Comparison of ENCODE assay signal across 1 cellular context in the genomic region with DNA sequence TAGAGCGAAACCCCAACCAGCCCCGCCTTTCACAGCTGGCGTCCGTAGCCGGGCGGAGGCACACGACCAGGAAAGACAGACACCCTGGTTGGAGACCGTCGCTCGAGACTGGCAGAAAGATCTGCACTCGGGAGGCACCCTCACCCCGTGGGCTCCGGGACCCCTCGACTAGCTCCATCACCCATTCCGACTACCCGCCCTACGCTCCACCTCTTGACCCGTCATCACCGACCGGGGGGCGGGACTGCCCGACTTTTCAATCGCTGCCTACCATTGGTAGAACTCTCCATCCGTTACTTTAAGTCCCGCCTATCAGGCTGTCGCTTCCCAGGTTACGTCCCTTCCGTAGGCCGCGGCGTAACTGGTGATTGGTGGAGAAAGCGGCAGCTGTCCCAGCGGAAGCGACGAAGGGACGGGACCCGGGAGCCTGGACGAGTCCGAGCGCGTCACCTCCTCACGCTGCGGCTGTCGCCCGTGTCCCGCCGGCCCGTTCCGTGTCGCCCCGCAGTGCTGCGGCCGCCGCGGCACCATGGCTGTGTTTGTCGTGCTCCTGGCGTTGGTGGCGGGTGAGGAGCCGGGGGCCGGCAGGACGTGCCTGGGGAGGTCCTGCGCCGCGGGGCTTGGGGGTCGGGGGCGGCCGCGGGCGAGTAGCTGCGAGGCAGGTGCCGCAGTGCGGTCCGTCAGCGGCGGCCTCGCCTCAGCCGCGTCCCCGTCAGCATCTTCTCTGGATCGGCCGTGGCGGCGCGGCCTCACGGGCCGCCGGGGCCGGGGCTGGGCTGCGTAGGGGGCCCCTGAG.
TF ChIP-seq lines count a peak whose summit lies in the region.

A gene with protein sequence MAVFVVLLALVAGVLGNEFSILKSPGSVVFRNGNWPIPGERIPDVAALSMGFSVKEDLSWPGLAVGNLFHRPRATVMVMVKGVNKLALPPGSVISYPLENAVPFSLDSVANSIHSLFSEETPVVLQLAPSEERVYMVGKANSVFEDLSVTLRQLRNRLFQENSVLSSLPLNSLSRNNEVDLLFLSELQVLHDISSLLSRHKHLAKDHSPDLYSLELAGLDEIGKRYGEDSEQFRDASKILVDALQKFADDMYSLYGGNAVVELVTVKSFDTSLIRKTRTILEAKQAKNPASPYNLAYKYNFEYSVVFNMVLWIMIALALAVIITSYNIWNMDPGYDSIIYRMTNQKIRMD (plus strand): TSS at position 434 of the 796 bp plus-strand sequence. CDS start 96 bp downstream, at position 530.

TF ChIP-seq in HepG2, 621 proteins besides CTCF, POLR2A, EP300 and RAD21 (continued from another document and continues in another):
- TF ChIP-seq PRDM4 (CRISPR knock-in tag; IDR thresholded peaks at IDR 0.05; ENCODE audit: borderline replicate concordance) = no peak
- no peak for TF ChIP-seq GATAD2A (CRISPR knock-in tag; IDR thresholded peaks at IDR 0.05)
- TF ChIP-seq ZSCAN31 (CRISPR knock-in tag; IDR thresholded peaks at IDR 0.05; ENCODE audit: low read depth) = no peak
- TF ChIP-seq ZNF766 (CRISPR knock-in tag; IDR thresholded peaks at IDR 0.05; ENCODE audit: borderline replicate concordance) = no peak
- TF ChIP-seq POGZ (CRISPR knock-in tag; IDR thresholded peaks at IDR 0.05) = peak; percentile 47
- no peak for TF ChIP-seq ZNF18 (CRISPR knock-in tag; IDR thresholded peaks at IDR 0.05; ENCODE audit: insufficient replicate concordance)
- TF ChIP-seq ATF1 (CRISPR knock-in tag; IDR thresholded peaks at IDR 0.05) = peak; percentile 89
- no peak for TF ChIP-seq RCOR2 (CRISPR knock-in tag; IDR thresholded peaks at IDR 0.05)
- TF ChIP-seq NFRKB (IDR thresholded peaks at IDR 0.05) = no peak
- TF ChIP-seq ZNF577 (CRISPR knock-in tag; IDR thresholded peaks at IDR 0.05; ENCODE audit: borderline replicate concordance, low read depth) = no peak
- 0 out of 2 replicates have a peak, but pooled peaks have one; percentile 20 for TF ChIP-seq FOXC1 (CRISPR knock-in tag; IDR thresholded peaks at IDR 0.05; ENCODE audit: borderline replicate concordance)
- no peak for TF ChIP-seq CENPX (CRISPR knock-in tag; IDR thresholded peaks at IDR 0.05)
- no peak for TF ChIP-seq ZNF10 (CRISPR knock-in tag; IDR thresholded peaks at IDR 0.05; ENCODE audit: borderline replicate concordance, low read depth)
- TF ChIP-seq ZNF841 (CRISPR knock-in tag; IDR thresholded peaks at IDR 0.05; ENCODE audit: borderline replicate concordance) = no peak
- TF ChIP-seq MAFF (IDR thresholded peaks at IDR 0.05; ENCODE audit: low read depth, low read length) = no peak
- TF ChIP-seq ZNF550 (CRISPR knock-in tag; IDR thresholded peaks at IDR 0.05; ENCODE audit: borderline replicate concordance) = no peak
- TF ChIP-seq, protein P1, sequence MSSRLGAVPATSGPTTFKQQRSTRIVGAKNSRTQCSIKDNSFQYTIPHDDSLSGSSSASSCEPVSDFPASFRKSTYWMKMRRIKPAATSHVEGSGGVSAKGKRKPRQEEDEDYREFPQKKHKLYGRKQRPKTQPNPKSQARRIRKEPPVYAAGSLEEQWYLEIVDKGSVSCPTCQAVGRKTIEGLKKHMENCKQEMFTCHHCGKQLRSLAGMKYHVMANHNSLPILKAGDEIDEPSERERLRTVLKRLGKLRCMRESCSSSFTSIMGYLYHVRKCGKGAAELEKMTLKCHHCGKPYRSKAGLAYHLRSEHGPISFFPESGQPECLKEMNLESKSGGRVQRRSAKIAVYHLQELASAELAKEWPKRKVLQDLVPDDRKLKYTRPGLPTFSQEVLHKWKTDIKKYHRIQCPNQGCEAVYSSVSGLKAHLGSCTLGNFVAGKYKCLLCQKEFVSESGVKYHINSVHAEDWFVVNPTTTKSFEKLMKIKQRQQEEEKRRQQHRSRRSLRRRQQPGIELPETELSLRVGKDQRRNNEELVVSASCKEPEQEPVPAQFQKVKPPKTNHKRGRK (CRISPR knock-in tag; IDR thresholded peaks at IDR 0.05) = no peak
- TF ChIP-seq ZMAT3 (CRISPR knock-in tag; conservative IDR thresholded peaks at IDR 0.05) = no peak
- 0 out of 2 replicates have a peak, but pooled peaks have one; percentile 31 for TF ChIP-seq MYC (CRISPR knock-in tag; IDR thresholded peaks at IDR 0.05; ENCODE audit: borderline replicate concordance)
- no peak for TF ChIP-seq ADNP (CRISPR knock-in tag; IDR thresholded peaks at IDR 0.05)
- no peak for TF ChIP-seq NFKBIZ (CRISPR knock-in tag; IDR thresholded peaks at IDR 0.05)
- TF ChIP-seq ZNF792 (CRISPR knock-in tag; IDR thresholded peaks at IDR 0.05) = no peak
- no peak for TF ChIP-seq SSRP1 (CRISPR knock-in tag; IDR thresholded peaks at IDR 0.05)
- no peak for TF ChIP-seq ZNF136 (CRISPR knock-in tag; IDR thresholded peaks at IDR 0.05; ENCODE audit: low read depth)
- no peak for TF ChIP-seq CBX1 (IDR thresholded peaks at IDR 0.05; ENCODE audit: low read depth)
- TF ChIP-seq ZNF816 (CRISPR knock-in tag; IDR thresholded peaks at IDR 0.05; ENCODE audit: borderline replicate concordance) = no peak
- TF ChIP-seq ZNF614 (CRISPR knock-in tag; IDR thresholded peaks at IDR 0.05; ENCODE audit: borderline replicate concordance) = no peak
- peak; percentile 29; the same call in 1 of the 2 replicates for TF ChIP-seq NR0B2 (CRISPR knock-in tag; IDR thresholded peaks at IDR 0.05)
- TF ChIP-seq NFIB (CRISPR knock-in tag; IDR thresholded peaks at IDR 0.05; ENCODE audit: borderline replicate concordance) = no peak
- TF ChIP-seq, protein P2, sequence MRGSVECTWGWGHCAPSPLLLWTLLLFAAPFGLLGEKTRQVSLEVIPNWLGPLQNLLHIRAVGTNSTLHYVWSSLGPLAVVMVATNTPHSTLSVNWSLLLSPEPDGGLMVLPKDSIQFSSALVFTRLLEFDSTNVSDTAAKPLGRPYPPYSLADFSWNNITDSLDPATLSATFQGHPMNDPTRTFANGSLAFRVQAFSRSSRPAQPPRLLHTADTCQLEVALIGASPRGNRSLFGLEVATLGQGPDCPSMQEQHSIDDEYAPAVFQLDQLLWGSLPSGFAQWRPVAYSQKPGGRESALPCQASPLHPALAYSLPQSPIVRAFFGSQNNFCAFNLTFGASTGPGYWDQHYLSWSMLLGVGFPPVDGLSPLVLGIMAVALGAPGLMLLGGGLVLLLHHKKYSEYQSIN (CRISPR knock-in tag; IDR thresholded peaks at IDR 0.05; ENCODE audit: borderline replicate concordance) = no peak
- TF ChIP-seq, protein P3, sequence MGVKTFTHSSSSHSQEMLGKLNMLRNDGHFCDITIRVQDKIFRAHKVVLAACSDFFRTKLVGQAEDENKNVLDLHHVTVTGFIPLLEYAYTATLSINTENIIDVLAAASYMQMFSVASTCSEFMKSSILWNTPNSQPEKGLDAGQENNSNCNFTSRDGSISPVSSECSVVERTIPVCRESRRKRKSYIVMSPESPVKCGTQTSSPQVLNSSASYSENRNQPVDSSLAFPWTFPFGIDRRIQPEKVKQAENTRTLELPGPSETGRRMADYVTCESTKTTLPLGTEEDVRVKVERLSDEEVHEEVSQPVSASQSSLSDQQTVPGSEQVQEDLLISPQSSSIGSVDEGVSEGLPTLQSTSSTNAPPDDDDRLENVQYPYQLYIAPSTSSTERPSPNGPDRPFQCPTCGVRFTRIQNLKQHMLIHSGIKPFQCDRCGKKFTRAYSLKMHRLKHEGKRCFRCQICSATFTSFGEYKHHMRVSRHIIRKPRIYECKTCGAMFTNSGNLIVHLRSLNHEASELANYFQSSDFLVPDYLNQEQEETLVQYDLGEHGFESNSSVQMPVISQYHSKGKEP (CRISPR knock-in tag; IDR thresholded peaks at IDR 0.05) = no peak
- TF ChIP-seq PTBP1 (IDR thresholded peaks at IDR 0.05; ENCODE audit: low read depth, low read length, poor library complexity, severe bottlenecking) = no peak
- no peak for TF ChIP-seq STAG1 (CRISPR knock-in tag; IDR thresholded peaks at IDR 0.05)
- TF ChIP-seq KDM5A (IDR thresholded peaks at IDR 0.05; ENCODE audit: borderline replicate concordance, low read length) = no peak
- no peak for TF ChIP-seq ZNF121 (CRISPR knock-in tag; IDR thresholded peaks at IDR 0.05)
- no peak for TF ChIP-seq ZNF333 (CRISPR knock-in tag; IDR thresholded peaks at IDR 0.05; ENCODE audit: borderline replicate concordance)
- no peak for TF ChIP-seq CC2D1A (CRISPR knock-in tag; IDR thresholded peaks at IDR 0.05)
- no peak for TF ChIP-seq GFI1 (CRISPR knock-in tag; IDR thresholded peaks at IDR 0.05; ENCODE audit: borderline replicate concordance)
- TF ChIP-seq ASH2L (IDR thresholded peaks at IDR 0.05; ENCODE audit: insufficient read length, low read depth, low read length) = no peak
- no peak for TF ChIP-seq ZFAT (CRISPR knock-in tag; conservative IDR thresholded peaks at IDR 0.05)
- peak; percentile 83 for TF ChIP-seq PHF8 (CRISPR knock-in tag; IDR thresholded peaks at IDR 0.05)
- TF ChIP-seq CREB1 (IDR thresholded peaks at IDR 0.05) = peak; percentile 90
- TF ChIP-seq CREB1 (CRISPR knock-in tag; IDR thresholded peaks at IDR 0.05) = peak; percentile 92
- peak; percentile 72 for TF ChIP-seq GABPA (IDR thresholded peaks at IDR 0.05; ENCODE audit: low read depth, low read length)
- TF ChIP-seq GABPA (CRISPR knock-in tag; IDR thresholded peaks at IDR 0.05; ENCODE audit: low read depth) = peak; percentile 88
- TF ChIP-seq MED8 (CRISPR knock-in tag; IDR thresholded peaks at IDR 0.05; ENCODE audit: insufficient replicate concordance) = no peak
- no peak for TF ChIP-seq ZNF572 (CRISPR knock-in tag; IDR thresholded peaks at IDR 0.05)
- no peak for TF ChIP-seq ZNF570 (CRISPR knock-in tag; IDR thresholded peaks at IDR 0.05; ENCODE audit: borderline replicate concordance)
- TF ChIP-seq STAT6 (CRISPR knock-in tag; IDR thresholded peaks at IDR 0.05; ENCODE audit: borderline replicate concordance) = no peak
- no peak for TF ChIP-seq DMTF1 (CRISPR knock-in tag; IDR thresholded peaks at IDR 0.05)
- TF ChIP-seq DPF2 (CRISPR knock-in tag; IDR thresholded peaks at IDR 0.05; ENCODE audit: borderline replicate concordance, low read depth) = no peak
- no peak for TF ChIP-seq ZNF891 (CRISPR knock-in tag; IDR thresholded peaks at IDR 0.05)
- TF ChIP-seq ZNF850 (CRISPR knock-in tag; conservative IDR thresholded peaks at IDR 0.05) = no peak
- no peak for TF ChIP-seq PHF5A (CRISPR knock-in tag; IDR thresholded peaks at IDR 0.05; ENCODE audit: low read depth, unreplicated experiment)
